18 cellular contexts compared by ENCODE assay signal in genomic region chr12:79016181-79016580, GRCh38.
DNase-seq lines count a peak whose midpoint lies in the region; FAIRE-seq and TF ChIP-seq lines count a peak whose summit lies in the region.
"Had no signal": no experiment of that assay in that cellular context is flagged by ENCODE, and none has a peak within 500 bp of the region (broad histone marks: within the 10 kb centered on the region; RNA-seq: fewer than 3 reads in every experiment).

No MANE protein-coding gene starts in this region.

- H3K36me3 Mint-ChIP-seq in activated T-helper 1 cell treated with anti-CD3 and anti-CD28 coated beads, Interleukin-12 subunit alpha, Interleukin-12 subunit beta, Interleukin-2, Interleukin-4 antibody, amounts not matched to agents 30 ng/mL and 10 ng/mL and 1 ng/mL, durations not matched to agents 14 hours and 24 hours and 36 hours (ENCODE audit: low read depth) = no peaks in the 10 kb centered on the region
- H3K36me3 Mint-ChIP-seq: T-cell had no signal

- H3K9me3 Mint-ChIP-seq in activated T-helper 1 cell treated with anti-CD3 and anti-CD28 coated beads, Interleukin-12 subunit alpha, Interleukin-12 subunit beta, Interleukin-2, Interleukin-4 antibody, amounts not matched to agents 30 ng/mL and 10 ng/mL and 1 ng/mL, durations not matched to agents 14 hours and 24 hours and 36 hours = peaks cover 8% of the 10 kb centered on the region

- H3K27ac Mint-ChIP-seq in activated T-helper 1 cell treated with anti-CD3 and anti-CD28 coated beads, Interleukin-12 subunit alpha, Interleukin-12 subunit beta, Interleukin-2, Interleukin-4 antibody, amounts not matched to agents 30 ng/mL and 10 ng/mL and 1 ng/mL, durations not matched to agents 14 hours and 24 hours and 36 hours = no peak overlapping the region
- H3K27ac Mint-ChIP-seq: nephron progenitor cell, T-cell had no signal

- H3K4me3 Mint-ChIP-seq in activated T-helper 1 cell treated with anti-CD3 and anti-CD28 coated beads, Interleukin-12 subunit alpha, Interleukin-12 subunit beta, Interleukin-2, Interleukin-4 antibody, amounts not matched to agents 30 ng/mL and 10 ng/mL and 1 ng/mL, durations not matched to agents 14 hours and 24 hours and 36 hours = no peak overlapping the region
- H3K4me3 Mint-ChIP-seq: nephron progenitor cell, T-cell had no signal

- no peaks in the 10 kb centered on the region for H3K27me3 ChIP-seq in MG63
- H3K27me3 ChIP-seq: vagina had no signal

- no peaks in the 10 kb centered on the region for H3K9me3 ChIP-seq in MG63
- H3K9me3 ChIP-seq: Caco-2, prostate gland, vagina had no signal

- H3K4me1 Mint-ChIP-seq in activated T-helper 1 cell treated with anti-CD3 and anti-CD28 coated beads, Interleukin-12 subunit alpha, Interleukin-12 subunit beta, Interleukin-2, Interleukin-4 antibody, amounts not matched to agents 30 ng/mL and 10 ng/mL and 1 ng/mL, durations not matched to agents 14 hours and 24 hours and 36 hours (ENCODE audit: low read depth) = no peaks in the 10 kb centered on the region
- H3K4me1 Mint-ChIP-seq: nephron progenitor cell, T-cell had no signal

- DNase-seq in GM19239 (ENCODE audit: insufficient read length, low spot score) = no peak
- DNase-seq in NCI-H2029 (lab: John Stamatoyannopoulos, UW) = peak; percentile 90
- DNase-seq in NCI-H748 treated with DMSO at 0.1 percent for 48 hours (lab: John Stamatoyannopoulos, UW) = peak; percentile 98
- DNase-seq in lung microvascular endothelial cell (ENCODE audit: low read depth in 2 of 2) = peak; percentile 21 to 44
- DNase-seq in MG63 = no peak
- no peak for DNase-seq in activated T-helper 1 cell treated with anti-CD3 and anti-CD28 coated beads, Interleukin-12 subunit alpha, Interleukin-12 subunit beta, Interleukin-2, Interleukin-4 antibody, amounts not matched to agents 30 ng/mL and 10 ng/mL and 1 ng/mL, durations not matched to agents 14 hours and 24 hours and 36 hours (ENCODE audit: low spot score)
- DNase-seq in D721Med (ENCODE audit: insufficient read length, low spot score) = no peak
- no peak for DNase-seq in SKM-1 treated with dmso at 0.1 percent for 144 hours (lab: John Stamatoyannopoulos, UW; ENCODE audit: unreplicated experiment)
- DNase-seq: activated naive CD4-positive, alpha-beta T cell treated with anti-CD3 and anti-CD28 coated beads, Interleukin-2, amount 50 U/mL, for 16 hours; Caco-2; KBM-7; mesendoderm; nephron progenitor cell; small intestine; stimulated activated CD4-positive, alpha-beta T cell treated with anti-CD3 and anti-CD28 coated beads, Interleukin-4, amount 100 ng/mL, for 4 hours; T-cell had no signal

- no peak for TF ChIP-seq CTCF in D721Med (IDR thresholded peaks at IDR 0.05; ENCODE audit: insufficient read depth, missing control alignments)

- intact Hi-C loops in activated T-helper 1 cell treated with anti-CD3 and anti-CD28 coated beads, Interleukin-12 subunit alpha, Interleukin-12 subunit beta, Interleukin-2, Interleukin-4 antibody, amounts not matched to agents 30 ng/mL and 10 ng/mL and 1 ng/mL, durations not matched to agents 14 hours and 24 hours and 36 hours (cut with micrococcal nuclease) = no loop called here

- FAIRE-seq in GM19239 (lab: Jason Lieb, UNC) (peak; percentile 39), D721Med (lab: Jason Lieb, UNC) (no peak)
- FAIRE-seq: small intestine had no signal

- no peak overlapping the region for H3K4me3 ChIP-seq in MG63
- H3K4me3 ChIP-seq: prostate gland, vagina had no signal

- no peaks in the 10 kb centered on the region for H3K36me3 ChIP-seq in MG63
- H3K36me3 ChIP-seq: prostate gland, vagina had no signal

- no peaks in the 10 kb centered on the region for H3K27me3 Mint-ChIP-seq in activated T-helper 1 cell treated with anti-CD3 and anti-CD28 coated beads, Interleukin-12 subunit alpha, Interleukin-12 subunit beta, Interleukin-2, Interleukin-4 antibody, amounts not matched to agents 30 ng/mL and 10 ng/mL and 1 ng/mL, durations not matched to agents 14 hours and 24 hours and 36 hours (ENCODE audit: insufficient read depth)
- H3K27me3 Mint-ChIP-seq: T-cell had no signal

Comparison
In these comparisons a context has a peak if more than half of its experiments do, and no peak if none do; other contexts are left out.
1. DNase-seq: peak in NCI-H2029 (single experiment), NCI-H748 treated with DMSO at 0.1 percent for 48 hours (single experiment) and lung microvascular endothelial cell (2 of 2); none in GM19239 (single experiment), MG63 (single experiment), activated T-helper 1 cell treated with anti-CD3 and anti-CD28 coated beads, Interleukin-12 subunit alpha, Interleukin-12 subunit beta, Interleukin-2, Interleukin-4 antibody, amounts not matched to agents 30 ng/mL and 10 ng/mL and 1 ng/mL, durations not matched to agents 14 hours and 24 hours and 36 hours (single experiment), D721Med (single experiment) and SKM-1 treated with dmso at 0.1 percent for 144 hours (single experiment).